In the genomic region with DNA sequence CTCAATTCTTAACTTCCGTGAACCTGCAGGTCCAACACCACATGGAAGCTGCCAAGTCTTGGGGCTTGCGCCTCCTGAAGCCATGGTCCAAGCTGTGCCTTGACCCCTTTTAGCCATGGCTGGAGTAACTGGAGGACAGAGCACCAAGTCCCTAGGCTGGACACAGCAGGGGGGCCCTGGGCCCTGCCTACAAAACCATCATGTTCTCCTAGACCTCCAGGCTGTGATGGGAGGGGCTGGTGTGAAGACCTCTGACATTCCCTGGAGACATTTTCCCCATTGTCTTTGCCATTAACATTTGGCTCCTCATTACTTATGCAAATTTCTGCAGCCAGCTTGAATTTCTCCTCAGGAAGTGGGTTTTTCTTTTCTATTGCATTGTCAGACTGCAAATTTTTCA, we compare ENCODE assay signal across 29 cellular contexts.
"Had no signal": no experiment of that assay in that cellular context is flagged by ENCODE, and none has a peak within 500 bp of the region (broad histone marks: within the 10 kb centered on the region; RNA-seq: fewer than 3 reads in every experiment).

No MANE protein-coding gene starts in this region.

- ATAC-seq: stimulated activated effector memory CD8-positive, alpha-beta T cell treated with anti-CD3 and anti-CD28 coated beads, Interleukin-12 subunit alpha, Interleukin-12 subunit beta, amount 100 ng/mL, for 72 hours; stimulated activated memory B cell treated with anti-CD40 and anti-IgM and Interleukin-4, amounts not matched to agents 10 μg/mL and 1 μg/mL and 100 μg/mL, for 72 hours; stimulated activated naive B cell treated with anti-CD40 and anti-IgM and Interleukin-4, amounts not matched to agents 10 μg/mL and 1 μg/mL and 100 μg/mL, for 72 hours; stimulated activated naive CD8-positive, alpha-beta T cell treated with anti-CD3 and anti-CD28 coated beads, Interleukin-15, amount 100 ng/mL, for 72 hours; stimulated activated naive CD8-positive, alpha-beta T cell treated with anti-CD3 and anti-CD28 coated beads, Interleukin-15, Interleukin-2, amounts not matched to agents 100 U/mL and 50 U/mL, for 24 hours; upper lobe of right lung had no signal

- FAIRE-seq: urothelium cell line had no signal

- H3K4me1 ChIP-seq: stomach, suprapubic skin, testis, thyroid gland, tibial artery, tibial nerve, transverse colon, upper lobe of left lung, upper lobe of right lung, uterus, vagina had no signal

- H3K9me3 Mint-ChIP-seq: stimulated activated naive CD8-positive, alpha-beta T cell treated with anti-CD3 and anti-CD28 coated beads, Interleukin-15, Interleukin-2, amounts not matched to agents 100 ng/mL and 50 ng/mL, for 24 hours; type B pancreatic cell had no signal

- H3K9me3 ChIP-seq: suprapubic skin, testis, thoracic aorta, thyroid gland, transverse colon, upper lobe of left lung, upper lobe of right lung, uterus, vagina had no signal

- H3K27me3 ChIP-seq: stomach, suprapubic skin, testis, thyroid gland, tibial artery, tibial nerve, transverse colon, upper lobe of left lung, upper lobe of right lung, uterus, vagina had no signal

- H3K27ac ChIP-seq: stomach, suprapubic skin, testis, thoracic aorta, thyroid gland, tibial artery, tibial nerve, transverse colon, upper lobe of left lung, upper lobe of right lung, uterus, vagina had no signal

- H3K4me3 Mint-ChIP-seq: stimulated activated effector memory CD8-positive, alpha-beta T cell treated with anti-CD3 and anti-CD28 coated beads, Interleukin-12 subunit alpha, Interleukin-12 subunit beta, amount 100 ng/mL, for 72 hours; stimulated activated memory B cell treated with anti-CD40 and anti-IgM and Interleukin-4, amounts not matched to agents 10 μg/mL and 1 μg/mL and 100 μg/mL, for 72 hours; stimulated activated naive B cell treated with anti-CD40 and anti-IgM and Interleukin-4, amounts not matched to agents 10 μg/mL and 1 μg/mL and 100 μg/mL, for 72 hours; stimulated activated naive CD8-positive, alpha-beta T cell treated with anti-CD3 and anti-CD28 coated beads, Interleukin-15, amount 100 ng/mL, for 72 hours; stimulated activated naive CD8-positive, alpha-beta T cell treated with anti-CD3 and anti-CD28 coated beads, Interleukin-15, Interleukin-2, amounts not matched to agents 100 ng/mL and 50 ng/mL, for 24 hours; type B pancreatic cell had no signal

- H3K27me3 Mint-ChIP-seq: stimulated activated memory B cell treated with anti-CD40 and anti-IgM and Interleukin-4, amounts not matched to agents 10 μg/mL and 1 μg/mL and 100 μg/mL, for 72 hours; stimulated activated naive B cell treated with anti-CD40 and anti-IgM and Interleukin-4, amounts not matched to agents 10 μg/mL and 1 μg/mL and 100 μg/mL, for 72 hours; stimulated activated naive CD8-positive, alpha-beta T cell treated with anti-CD3 and anti-CD28 coated beads, Interleukin-15, amount 100 ng/mL, for 72 hours; stimulated activated naive CD8-positive, alpha-beta T cell treated with anti-CD3 and anti-CD28 coated beads, Interleukin-15, Interleukin-2, amounts not matched to agents 100 ng/mL and 50 ng/mL, for 24 hours; type B pancreatic cell had no signal

- H3K4me1 Mint-ChIP-seq: stimulated activated effector memory CD8-positive, alpha-beta T cell treated with anti-CD3 and anti-CD28 coated beads, Interleukin-12 subunit alpha, Interleukin-12 subunit beta, amount 100 ng/mL, for 72 hours; stimulated activated memory B cell treated with anti-CD40 and anti-IgM and Interleukin-4, amounts not matched to agents 10 μg/mL and 1 μg/mL and 100 μg/mL, for 72 hours; stimulated activated naive B cell treated with anti-CD40 and anti-IgM and Interleukin-4, amounts not matched to agents 10 μg/mL and 1 μg/mL and 100 μg/mL, for 72 hours; stimulated activated naive CD8-positive, alpha-beta T cell treated with anti-CD3 and anti-CD28 coated beads, Interleukin-15, amount 100 ng/mL, for 72 hours had no signal

- H3K36me3 ChIP-seq: stomach, suprapubic skin, thoracic aorta, thyroid gland, tibial artery, tibial nerve, transverse colon, upper lobe of left lung, upper lobe of right lung, uterus, vagina had no signal

- H3K27ac Mint-ChIP-seq: stimulated activated effector memory CD8-positive, alpha-beta T cell treated with anti-CD3 and anti-CD28 coated beads, Interleukin-12 subunit alpha, Interleukin-12 subunit beta, amount 100 ng/mL, for 72 hours; stimulated activated memory B cell treated with anti-CD40 and anti-IgM and Interleukin-4, amounts not matched to agents 10 μg/mL and 1 μg/mL and 100 μg/mL, for 72 hours; stimulated activated naive B cell treated with anti-CD40 and anti-IgM and Interleukin-4, amounts not matched to agents 10 μg/mL and 1 μg/mL and 100 μg/mL, for 72 hours; stimulated activated naive CD8-positive, alpha-beta T cell treated with anti-CD3 and anti-CD28 coated beads, Interleukin-15, amount 100 ng/mL, for 72 hours; stimulated activated naive CD8-positive, alpha-beta T cell treated with anti-CD3 and anti-CD28 coated beads, Interleukin-15, Interleukin-2, amounts not matched to agents 100 ng/mL and 50 ng/mL, for 24 hours; type B pancreatic cell had no signal

- H3K4me3 ChIP-seq: stomach, suprapubic skin, testis, thoracic aorta, thyroid gland, tibial artery, tibial nerve, transverse colon, upper lobe of left lung, upper lobe of right lung, uterus, vagina had no signal

- DNase-seq: stimulated activated CD4-positive, alpha-beta T cell treated with anti-CD3 and anti-CD28 coated beads, Interleukin-2, amount 100 ng/mL, for 48 hours; stimulated activated CD4-positive, alpha-beta T cell treated with anti-CD3 and anti-CD28 coated beads, Interleukin-4, amount 100 ng/mL, for 1 hour; stimulated activated CD4-positive, alpha-beta T cell treated with anti-CD3 and anti-CD28 coated beads, Interleukin-4, amount 100 ng/mL, for 24 hours; stimulated activated CD4-positive, alpha-beta T cell treated with anti-CD3 and anti-CD28 coated beads, Interleukin-4, amount 100 ng/mL, for 4 hours; stimulated activated CD8-positive, alpha-beta memory T cell treated with anti-CD3 and anti-CD28 coated beads, Interleukin-4, amount 100 ng/mL, for 48 hours; stimulated activated naive B cell treated with anti-CD40 and anti-IgM and Interleukin-4, amounts not matched to agents 10 μg/mL and 1 μg/mL and 100 μg/mL, for 72 hours; stimulated activated naive CD4-positive, alpha-beta T cell; stimulated activated naive CD4-positive, alpha-beta T cell treated with Interleukin-2 at 50 U/mL for 16 hours; stimulated activated naive CD8-positive, alpha-beta T cell treated with anti-CD3 and anti-CD28 coated beads, Interleukin-15, amount 100 ng/mL, for 72 hours; stimulated activated naive CD8-positive, alpha-beta T cell treated with anti-CD3 and anti-CD28 coated beads, Interleukin-15, Interleukin-2, amounts not matched to agents 100 U/mL and 50 U/mL, for 24 hours; stomach; substantia nigra; testis; thyroid gland; tibial artery; transverse colon; trophoblast cell; upper lobe of left lung; upper lobe of right lung; uterus had no signal

- H3K36me3 Mint-ChIP-seq: stimulated activated effector memory CD8-positive, alpha-beta T cell treated with anti-CD3 and anti-CD28 coated beads, Interleukin-12 subunit alpha, Interleukin-12 subunit beta, amount 100 ng/mL, for 72 hours; stimulated activated memory B cell treated with anti-CD40 and anti-IgM and Interleukin-4, amounts not matched to agents 10 μg/mL and 1 μg/mL and 100 μg/mL, for 72 hours; stimulated activated naive B cell treated with anti-CD40 and anti-IgM and Interleukin-4, amounts not matched to agents 10 μg/mL and 1 μg/mL and 100 μg/mL, for 72 hours; type B pancreatic cell had no signal
